Comparison of ENCODE assay signal across 8 cellular contexts in genomic region chr10:27153325-27153724, GRCh38. TPM values are rescaled to one million over a fixed set of nuclear protein-coding genes. Genes with fewer than 3 reads are reported as not detected.
A peak's percentile ranks its signal among the peaks of the same experiment; 100 is the strongest.
DNase-seq lines count a peak whose midpoint lies in the region; ATAC-seq and TF ChIP-seq lines count a peak whose summit lies in the region.

No MANE protein-coding gene starts in this region.

- no peak overlapping the region for H3K27ac ChIP-seq in duodenal mucosa (ENCODE audit: low read depth, low read length)

- no peaks in the 10 kb centered on the region for H3K9me3 ChIP-seq in duodenal mucosa (ENCODE audit: control insufficient read depth in 1 of 2, low read length in 2 of 2)

- peak overlapping the region; percentile 98 to 99 for H3K9ac ChIP-seq in duodenal mucosa (ENCODE audit: low read depth in 1 of 2, low read length in 2 of 2)

- H3K4me3 ChIP-seq in AG10803 (ENCODE audit: low read length), result peak overlapping the region; percentile 98
- H3K4me3 ChIP-seq in LNCaP clone FGC (ENCODE audit: low read depth, low read length), result peak overlapping the region; percentile 89
- peak overlapping the region; percentile 88 to 99 for H3K4me3 ChIP-seq in duodenal mucosa (ENCODE audit: low read depth in 1 of 2, low read length in 2 of 2)

- H3K27ac Mint-ChIP-seq in natural killer cell, result peak overlapping the region; percentile 100

- DNase-seq in AG10803 (ENCODE audit: low read depth) (no peak), LNCaP clone FGC (ENCODE audit: low read depth) (no peak), natural killer cell (no peak), H4 (ENCODE audit: low spot score) (no peak), NCI-H2029 (lab: John Stamatoyannopoulos, UW) (no peak)
- no peak for DNase-seq in central memory CD4-positive, alpha-beta T cell

- H3K4me1 ChIP-seq in duodenal mucosa (ENCODE audit: control insufficient read depth in 1 of 2, insufficient read depth in 2 of 2, low read length in 2 of 2), result peaks cover 16 to 17% of the 10 kb centered on the region in 2 donors

- ATAC-seq in natural killer cell (no peak), GM18867 (IDR thresholded peaks at IDR 0.05; ENCODE audit: unreplicated experiment) (no peak)

- no peaks in the 10 kb centered on the region for H3K9me3 Mint-ChIP-seq in natural killer cell

- no peaks in the 10 kb centered on the region for H3K27me3 ChIP-seq in duodenal mucosa (ENCODE audit: control insufficient read depth in 1 of 2, insufficient read depth in 2 of 2, low read length in 2 of 2)

- H3K4me3 Mint-ChIP-seq in natural killer cell, result peak overlapping the region; percentile 100

- no peaks in the 10 kb centered on the region for H3K27me3 Mint-ChIP-seq in natural killer cell (ENCODE audit: low read depth in 2 of 2)

- no peak for TF ChIP-seq CTCF in AG10803 (conservative IDR thresholded peaks at IDR 0.05; ENCODE audit: low read length)
- TF ChIP-seq CTCF in LNCaP clone FGC (IDR thresholded peaks at IDR 0.05; ENCODE audit: control insufficient read depth, extremely low read depth, insufficient read depth), result no peak
- no peak for TF ChIP-seq CTCF in natural killer cell (IDR thresholded peaks at IDR 0.05)

- peaks cover 0 to 10% of the 10 kb centered on the region in 2 donors for H3K36me3 ChIP-seq in duodenal mucosa (ENCODE audit: control insufficient read depth in 1 of 2, insufficient read depth in 2 of 2, low read length in 2 of 2)

- intact Hi-C loops in natural killer cell (cut with micrococcal nuclease), result loop anchor here (10.0 kb wide), 2 partner anchors 669 to 709 kb away; no protein-coding TSS in a partner anchor

- H3K36me3 Mint-ChIP-seq in natural killer cell, result no peaks in the 10 kb centered on the region

- H3K4me1 Mint-ChIP-seq in natural killer cell, result peaks cover 49 to 55% of the 10 kb centered on the region in 2 donors

RNA-seq across cellular contexts. Expression of gene YME1L1, which starts 0.9 kb away (rescaled TPM):
- total RNA-seq in natural killer cell, result 100 to 1,000 TPM; 124 to 132 (median 127) TPM
- total RNA-seq in H4 (2014; rRNA removed; shearing (Covaris generic)), result 58.6 and 71.2 TPM in 2 replicates

RNA-seq across cellular contexts. Expression of gene MASTL, which starts 1.8 kb away (rescaled TPM):
- 10 to 100 TPM; 10.1 to 21.2 (median 11.5) TPM for total RNA-seq in natural killer cell
- total RNA-seq in H4 (2014; rRNA removed; shearing (Covaris generic)), result 13.4 and 18.1 TPM in 2 replicates

RNA-seq across cellular contexts. Expression of gene ANKRD26, which starts 53.0 kb away (rescaled TPM):
- 10 to 100 TPM in 1 of 3 donors, 1 to 10 TPM in 2; 7.0 to 10.8 (median 9.2) TPM for total RNA-seq in natural killer cell
- 6.9 and 9.1 TPM in 2 replicates for total RNA-seq in H4 (2014; rRNA removed; shearing (Covaris generic))
